Comparison of ENCODE assay signal across 17 cellular contexts in genomic region chr1:41044197-41044596, GRCh38. TPM values are rescaled to one million over a fixed set of nuclear protein-coding genes. Genes with fewer than 3 reads are reported as not detected.
DNase-seq lines count a peak whose midpoint lies in the region; ATAC-seq and TF ChIP-seq lines count a peak whose summit lies in the region.
"Had no signal": no experiment of that assay in that cellular context is flagged by ENCODE, and none has a peak within 500 bp of the region (broad histone marks: within the 10 kb centered on the region; RNA-seq: fewer than 3 reads in every experiment).

No MANE protein-coding gene starts in this region.

- no peak for ATAC-seq in activated T-cell treated with anti-CD3 and anti-CD28 coated beads, Interleukin-2, amount 50 U/mL, for 72 hours (replicated peaks in 1 of 2)
- no peak for ATAC-seq in activated T-helper 17 cell treated with anti-CD3 and anti-CD28 coated beads, Interleukin-2, amount 50 U/mL, for 72 hours (replicated peaks)
- peak; percentile 68 to 80 (median 73) for ATAC-seq in right lobe of liver

- H3K4me1 ChIP-seq in right lobe of liver: peaks cover 0 to 59% (median 13%) of the 10 kb centered on the region in 4 donors
- peaks cover 0 to 39% (median 29%) of the 10 kb centered on the region in 4 donors for H3K4me1 ChIP-seq in tibial artery

- H3K9me3 ChIP-seq in right lobe of liver (no peaks in the 10 kb centered on the region), tibial artery (no peaks in the 10 kb centered on the region)
- H3K9me3 ChIP-seq: pancreas, spleen had no signal

- H3K4me1 Mint-ChIP-seq in activated T-cell treated with anti-CD3 and anti-CD28 coated beads, Interleukin-2, amount 50 U/mL, for 72 hours (ENCODE audit: low read depth): no peaks in the 10 kb centered on the region
- peaks cover 6% of the 10 kb centered on the region for H3K4me1 Mint-ChIP-seq in activated T-helper 17 cell treated with anti-CD3 and anti-CD28 coated beads, Interleukin-2, amount 50 U/mL, for 72 hours

- H3K27me3 ChIP-seq in right lobe of liver (no peaks in the 10 kb centered on the region), tibial artery (no peaks in the 10 kb centered on the region)
- H3K27me3 ChIP-seq: pancreas, spleen had no signal

- TF ChIP-seq POLR2A in right lobe of liver (IDR thresholded peaks at IDR 0.05): peak; percentile 68

- 16% methylated on average over 2 of the region's 2 CpGs for WGBS in right lobe of liver (ENCODE audit: insufficient coverage, low coverage, low lambda C conversion rate, missing lambda C conversion rate)

- TF ChIP-seq CTCF in right lobe of liver (IDR thresholded peaks at IDR 0.05) (no peak), tibial artery (IDR thresholded peaks at IDR 0.05) (no peak)

- H3K4me3 ChIP-seq in right lobe of liver (no peak overlapping the region), tibial artery (no peak overlapping the region)
- H3K4me3 ChIP-seq: pancreas, spleen had no signal

- intact Hi-C loops in right lobe of liver (cut with DNase I): no loop called here
- intact Hi-C loops in tibial artery (cut with DNase I; ENCODE audit: low total_unique reads): no loop called here

- DNase-seq in activated T-cell treated with anti-CD3 and anti-CD28 coated beads, Interleukin-2, amount 50 U/mL, for 72 hours: no peak
- DNase-seq in activated T-cell treated with anti-CD3 and anti-CD28 coated beads, Interleukin-2, amount 50 U/mL, for 1 hour: no peak
- peak in 1 of 3 donors; percentile 49 for DNase-seq in right lobe of liver
- DNase-seq in tibial artery: no peak
- no peak for DNase-seq in NCI-H345 (lab: John Stamatoyannopoulos, UW)
- DNase-seq in NCI-H1092 (lab: John Stamatoyannopoulos, UW): no peak
- no peak for DNase-seq in NCI-H69 (lab: John Stamatoyannopoulos, UW)
- DNase-seq: cerebellar nuclear complex, GDM1, midbrain, NCI-H1417 treated with DMSO at 0.1 percent for 48 hours, NCI-H446, pancreas, spleen had no signal

- no peaks in the 10 kb centered on the region for H3K9me3 Mint-ChIP-seq in activated T-cell treated with anti-CD3 and anti-CD28 coated beads, Interleukin-2, amount 50 U/mL, for 72 hours
- H3K9me3 Mint-ChIP-seq in activated T-helper 17 cell treated with anti-CD3 and anti-CD28 coated beads, Interleukin-2, amount 50 U/mL, for 72 hours: no peaks in the 10 kb centered on the region

- H3K27ac ChIP-seq in right lobe of liver (peak overlapping the region; percentile 52 to 68 (median 54)), tibial artery (peak overlapping the region; percentile 85 to 91)
- H3K27ac ChIP-seq: HL-60, spleen had no signal

- H3K27me3 Mint-ChIP-seq in activated T-cell treated with anti-CD3 and anti-CD28 coated beads, Interleukin-2, amount 50 U/mL, for 72 hours (ENCODE audit: low read depth): no peaks in the 10 kb centered on the region
- no peaks in the 10 kb centered on the region for H3K27me3 Mint-ChIP-seq in activated T-helper 17 cell treated with anti-CD3 and anti-CD28 coated beads, Interleukin-2, amount 50 U/mL, for 72 hours
- H3K27me3 Mint-ChIP-seq: activated naive CD8-positive, alpha-beta T cell had no signal

- H3K36me3 ChIP-seq in right lobe of liver (peaks cover 0 to 10% (median 1%) of the 10 kb centered on the region in 4 donors), tibial artery (peaks cover 14 to 32% (median 26%) of the 10 kb centered on the region in 3 donors)

- no peak overlapping the region for H3K4me3 Mint-ChIP-seq in activated T-cell treated with anti-CD3 and anti-CD28 coated beads, Interleukin-2, amount 50 U/mL, for 72 hours
- H3K4me3 Mint-ChIP-seq in activated T-helper 17 cell treated with anti-CD3 and anti-CD28 coated beads, Interleukin-2, amount 50 U/mL, for 72 hours: no peak overlapping the region
- H3K4me3 Mint-ChIP-seq: activated naive CD8-positive, alpha-beta T cell had no signal

- H3K36me3 Mint-ChIP-seq in activated T-cell treated with anti-CD3 and anti-CD28 coated beads, Interleukin-2, amount 50 U/mL, for 72 hours (ENCODE audit: insufficient read depth in 2 of 2): peaks cover 4 to 13% of the 10 kb centered on the region in 2 donors
- peaks cover 52% of the 10 kb centered on the region for H3K36me3 Mint-ChIP-seq in activated T-helper 17 cell treated with anti-CD3 and anti-CD28 coated beads, Interleukin-2, amount 50 U/mL, for 72 hours (ENCODE audit: low read depth)

- H3K27ac Mint-ChIP-seq in activated T-cell treated with anti-CD3 and anti-CD28 coated beads, Interleukin-2, amount 50 U/mL, for 72 hours: peak overlapping the region; percentile 10
- peak overlapping the region; percentile 29 for H3K27ac Mint-ChIP-seq in activated T-helper 17 cell treated with anti-CD3 and anti-CD28 coated beads, Interleukin-2, amount 50 U/mL, for 72 hours
- H3K27ac Mint-ChIP-seq: activated naive CD8-positive, alpha-beta T cell had no signal

RNA-seq across cellular contexts. Expression of gene SLFNL1, which starts 22.7 kb away (rescaled TPM):
- under 1 TPM; 0.35 to 0.53 TPM for total RNA-seq in activated T-cell treated with anti-CD3 and anti-CD28 coated beads, Interleukin-2, amount 50 U/mL, for 72 hours
- under 1 TPM; 0.13 to 0.32 TPM for total RNA-seq in activated T-helper 17 cell treated with anti-CD3 and anti-CD28 coated beads, Interleukin-2, amount 50 U/mL, for 72 hours
- total RNA-seq in right lobe of liver: under 1 TPM in 3 of 6 experiments, not detected in 3; 0.06 to 0.27 (median 0.14) TPM

Comparison
In these comparisons a context has a peak if more than half of its experiments do, and no peak if none do; other contexts are left out.
1. ATAC-seq: peak in right lobe of liver (4 of 4); none in activated T-cell treated with anti-CD3 and anti-CD28 coated beads, Interleukin-2, amount 50 U/mL, for 72 hours (0 of 2) and activated T-helper 17 cell treated with anti-CD3 and anti-CD28 coated beads, Interleukin-2, amount 50 U/mL, for 72 hours (single experiment).